33 cellular contexts compared by ENCODE assay signal in genomic region chr18:10152475-10152874, GRCh38.
"Had no signal": no experiment of that assay in that cellular context is flagged by ENCODE, and none has a peak within 500 bp of the region (broad histone marks: within the 10 kb centered on the region; RNA-seq: fewer than 3 reads in every experiment).

No MANE protein-coding gene starts in this region.

- H3K9me3 Mint-ChIP-seq: dendritic cell treated with granulocyte-macrophage colony-stimulating factor and Interleukin-4, amounts not matched to agents 40 ng/mL and 50 ng/mL, for 4 days had no signal

- DNase-seq: activated CD4-positive, alpha-beta memory T cell treated with anti-CD3 and anti-CD28 coated beads, Interleukin-2, amount 10 ng/mL, durations not matched to agents 7 days and 5 days; activated CD4-positive, alpha-beta T cell treated with anti-CD3 and anti-CD28 coated beads for 36 hours; activated CD4-positive, alpha-beta T cell treated with anti-CD3 and anti-CD28 coated beads, Interleukin-2, amount 10 ng/mL, durations not matched to agents 24 days and 14 days; activated CD4-positive, CD25-positive, alpha-beta regulatory T cell; activated CD4-positive, CD25-positive, alpha-beta regulatory T cell treated with anti-CD3 and anti-CD28 coated beads, Interleukin-2, amount 50 U/mL, for 72 hours; activated CD8-positive, alpha-beta memory T cell treated with anti-CD3 and anti-CD28 coated beads, Interleukin-2, amount 50 U/mL, for 48 hours; activated gamma-delta T cell; activated naive CD4-positive, alpha-beta T cell; activated naive CD4-positive, alpha-beta T cell treated with anti-CD3 and anti-CD28 coated beads, Interleukin-2, amount 10 ng/mL, durations not matched to agents 7 days and 5 days; activated naive CD8-positive, alpha-beta T cell treated with anti-CD3 and anti-CD28 coated beads, Interleukin-2, amount 10 ng/mL, durations not matched to agents 7 days and 5 days; activated T-cell treated with anti-CD3 and anti-CD28 coated beads for 4 hours; activated T-cell treated with anti-CD3 and anti-CD28 coated beads, Interleukin-2, amount 50 U/mL, for 24 hours; activated T-cell treated with anti-CD3 and anti-CD28 coated beads, Interleukin-2, amount 50 U/mL, for 72 hours; central memory CD4-positive, alpha-beta T cell; cerebellar nuclear complex; dorsolateral prefrontal cortex; effector memory CD4-positive, alpha-beta T cell; endodermal cell; foreskin keratinocyte; gastrocnemius medialis; glutamatergic neuron; T-helper 1 cell; T-helper 17 cell; T1000 had no signal

- H3K36me3 ChIP-seq: ascending aorta, breast epithelium, cardiac muscle cell, gastrocnemius medialis had no signal

- H3K4me3 Mint-ChIP-seq: activated CD4-positive, alpha-beta memory T cell treated with anti-CD3 and anti-CD28 coated beads, Interleukin-2, amount 10 ng/mL, durations not matched to agents 7 days and 5 days; activated CD4-positive, alpha-beta T cell treated with anti-CD3 and anti-CD28 coated beads for 36 hours; activated CD4-positive, alpha-beta T cell treated with anti-CD3 and anti-CD28 coated beads, Interleukin-2, amount 10 ng/mL, durations not matched to agents 24 days and 14 days; activated naive CD4-positive, alpha-beta T cell treated with anti-CD3 and anti-CD28 coated beads, Interleukin-2, amount 10 ng/mL, durations not matched to agents 7 days and 5 days; activated naive CD8-positive, alpha-beta T cell treated with anti-CD3 and anti-CD28 coated beads, Interleukin-2, amount 10 ng/mL, durations not matched to agents 7 days and 5 days; activated T-cell treated with anti-CD3 and anti-CD28 coated beads, Interleukin-2, amount 50 U/mL, for 24 hours; activated T-cell treated with anti-CD3 and anti-CD28 coated beads, Interleukin-2, amount 50 U/mL, for 72 hours; brain; dendritic cell treated with granulocyte-macrophage colony-stimulating factor and Interleukin-4, amounts not matched to agents 40 ng/mL and 50 ng/mL, for 4 days; endodermal cell; T-helper 17 cell; T-helper 2 cell treated with Interferon-gamma antibody and Interleukin-4, amounts not matched to agents 5 μg/mL and 100 μg/mL, for 36 hours had no signal

- H3K27me3 ChIP-seq: ascending aorta, breast epithelium, cardiac muscle cell, dorsolateral prefrontal cortex, foreskin keratinocyte, gastrocnemius medialis had no signal

- H3K27ac Mint-ChIP-seq: activated CD4-positive, alpha-beta memory T cell treated with anti-CD3 and anti-CD28 coated beads, Interleukin-2, amount 10 ng/mL, durations not matched to agents 7 days and 5 days; activated CD4-positive, alpha-beta T cell treated with anti-CD3 and anti-CD28 coated beads for 36 hours; activated CD4-positive, alpha-beta T cell treated with anti-CD3 and anti-CD28 coated beads, Interleukin-2, amount 10 ng/mL, durations not matched to agents 24 days and 14 days; activated naive CD4-positive, alpha-beta T cell treated with anti-CD3 and anti-CD28 coated beads, Interleukin-2, amount 10 ng/mL, durations not matched to agents 7 days and 5 days; activated naive CD4-positive, alpha-beta T cell treated with anti-CD3 and anti-CD28 coated beads, Interleukin-2, amount 50 U/mL, for 72 hours; activated naive CD8-positive, alpha-beta T cell treated with anti-CD3 and anti-CD28 coated beads, Interleukin-2, amount 10 ng/mL, durations not matched to agents 7 days and 5 days; activated T-cell treated with anti-CD3 and anti-CD28 coated beads, Interleukin-2, amount 50 U/mL, for 24 hours; activated T-cell treated with anti-CD3 and anti-CD28 coated beads, Interleukin-2, amount 50 U/mL, for 72 hours; brain; dendritic cell treated with granulocyte-macrophage colony-stimulating factor and Interleukin-4, amounts not matched to agents 40 ng/mL and 50 ng/mL, for 4 days; endodermal cell; T-helper 17 cell; T-helper 2 cell treated with Interferon-gamma antibody and Interleukin-4, amounts not matched to agents 5 μg/mL and 100 μg/mL, for 36 hours had no signal

- H3K36me3 Mint-ChIP-seq: activated naive CD4-positive, alpha-beta T cell treated with anti-CD3 and anti-CD28 coated beads, Interleukin-2, amount 10 ng/mL, durations not matched to agents 7 days and 5 days; activated naive CD8-positive, alpha-beta T cell treated with anti-CD3 and anti-CD28 coated beads, Interleukin-2, amount 10 ng/mL, durations not matched to agents 7 days and 5 days; brain had no signal

- H3K4me1 Mint-ChIP-seq: activated CD4-positive, alpha-beta memory T cell treated with anti-CD3 and anti-CD28 coated beads, Interleukin-2, amount 10 ng/mL, durations not matched to agents 7 days and 5 days; activated CD4-positive, alpha-beta T cell treated with anti-CD3 and anti-CD28 coated beads for 36 hours; activated CD4-positive, alpha-beta T cell treated with anti-CD3 and anti-CD28 coated beads, Interleukin-2, amount 10 ng/mL, durations not matched to agents 24 days and 14 days; activated naive CD4-positive, alpha-beta T cell treated with anti-CD3 and anti-CD28 coated beads, Interleukin-2, amount 10 ng/mL, durations not matched to agents 7 days and 5 days; activated naive CD8-positive, alpha-beta T cell treated with anti-CD3 and anti-CD28 coated beads, Interleukin-2, amount 10 ng/mL, durations not matched to agents 7 days and 5 days; brain; endodermal cell; T-helper 17 cell had no signal

- H3K4me3 ChIP-seq: ascending aorta, breast epithelium, cardiac muscle cell, coronary artery, dorsolateral prefrontal cortex, gastrocnemius medialis had no signal

- ATAC-seq: activated CD4-positive, alpha-beta T cell treated with anti-CD3 and anti-CD28 coated beads for 36 hours; activated naive CD4-positive, alpha-beta T cell treated with anti-CD3 and anti-CD28 coated beads, Interleukin-2, amount 50 U/mL, for 72 hours; activated T-cell treated with anti-CD3 and anti-CD28 coated beads, Interleukin-2, amount 50 U/mL, for 72 hours; esophagus mucosa; foreskin keratinocyte; gastrocnemius medialis; T-helper 17 cell had no signal

- H3K4me1 ChIP-seq: ascending aorta, breast epithelium, foreskin keratinocyte, gastrocnemius medialis had no signal

- H3K27me3 Mint-ChIP-seq: activated CD4-positive, alpha-beta memory T cell treated with anti-CD3 and anti-CD28 coated beads, Interleukin-2, amount 10 ng/mL, durations not matched to agents 7 days and 5 days; activated CD4-positive, alpha-beta T cell treated with anti-CD3 and anti-CD28 coated beads for 36 hours; activated naive CD4-positive, alpha-beta T cell treated with anti-CD3 and anti-CD28 coated beads, Interleukin-2, amount 10 ng/mL, durations not matched to agents 7 days and 5 days; activated naive CD8-positive, alpha-beta T cell treated with anti-CD3 and anti-CD28 coated beads, Interleukin-2, amount 10 ng/mL, durations not matched to agents 7 days and 5 days; activated T-cell treated with anti-CD3 and anti-CD28 coated beads, Interleukin-2, amount 50 U/mL, for 24 hours; brain; dendritic cell treated with granulocyte-macrophage colony-stimulating factor and Interleukin-4, amounts not matched to agents 40 ng/mL and 50 ng/mL, for 4 days; T-helper 17 cell had no signal

- H3K27ac ChIP-seq: ascending aorta, breast epithelium, cardiac muscle cell, coronary artery, dorsolateral prefrontal cortex, foreskin keratinocyte, gastrocnemius medialis had no signal

- H3K9me3 ChIP-seq: ascending aorta, breast epithelium, gastrocnemius medialis had no signal
